In the genomic region with DNA sequence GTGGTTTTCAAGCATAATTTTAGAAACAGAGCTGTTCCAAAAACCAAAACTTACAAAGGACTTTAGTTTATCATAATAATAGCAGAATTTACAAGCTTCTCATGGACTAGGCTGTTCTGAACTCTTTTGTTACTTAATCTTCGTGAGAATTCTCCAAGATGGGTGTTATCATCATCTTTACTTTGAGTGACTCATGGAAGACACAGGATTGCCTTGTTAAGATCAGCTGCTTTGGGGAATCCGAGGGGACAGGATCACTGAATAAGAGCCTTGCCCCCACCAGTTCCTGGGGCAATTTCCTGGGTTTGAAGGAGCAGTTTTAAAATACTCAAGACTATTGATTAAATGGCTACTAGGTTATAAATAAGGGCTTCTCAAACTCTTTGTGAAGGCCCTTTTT, we compare ENCODE assay signal across 26 cellular contexts.
"Had no signal": no experiment of that assay in that cellular context is flagged by ENCODE, and none has a peak within 500 bp of the region (broad histone marks: within the 10 kb centered on the region; RNA-seq: fewer than 3 reads in every experiment).

No MANE protein-coding gene starts in this region.

- H3K27me3 ChIP-seq: ascending aorta, breast epithelium, cardiac muscle cell, colonic mucosa, foreskin keratinocyte had no signal

- H3K9me3 ChIP-seq: ascending aorta, breast epithelium, colonic mucosa had no signal

- ATAC-seq: activated CD4-positive, alpha-beta T cell treated with anti-CD3 and anti-CD28 coated beads for 36 hours; activated naive CD4-positive, alpha-beta T cell treated with anti-CD3 and anti-CD28 coated beads, Interleukin-2, amount 50 U/mL, for 72 hours; activated T-cell treated with anti-CD3 and anti-CD28 coated beads, Interleukin-2, amount 50 U/mL, for 72 hours; esophagus mucosa; foreskin keratinocyte had no signal

- H3K36me3 ChIP-seq: ascending aorta, breast epithelium, cardiac muscle cell, colonic mucosa had no signal

- H3K4me1 ChIP-seq: breast epithelium, colonic mucosa, foreskin keratinocyte had no signal

- DNase-seq: activated CD4-positive, alpha-beta memory T cell treated with anti-CD3 and anti-CD28 coated beads, Interleukin-2, amount 10 ng/mL, durations not matched to agents 7 days and 5 days; activated CD4-positive, alpha-beta T cell treated with anti-CD3 and anti-CD28 coated beads for 36 hours; activated CD4-positive, alpha-beta T cell treated with anti-CD3 and anti-CD28 coated beads, Interleukin-2, amount 10 ng/mL, durations not matched to agents 24 days and 14 days; activated CD4-positive, alpha-beta T cell treated with anti-CD3 and anti-CD28 coated beads, Interleukin-2, amount 50 U/mL, for 4 hours; activated CD4-positive, CD25-positive, alpha-beta regulatory T cell; activated CD4-positive, CD25-positive, alpha-beta regulatory T cell treated with anti-CD3 and anti-CD28 coated beads, Interleukin-2, amount 50 U/mL, for 72 hours; activated CD8-positive, alpha-beta memory T cell treated with anti-CD3 and anti-CD28 coated beads, Interleukin-2, amount 50 U/mL, for 48 hours; activated gamma-delta T cell; activated naive CD4-positive, alpha-beta T cell; activated naive CD4-positive, alpha-beta T cell treated with anti-CD3 and anti-CD28 coated beads, Interleukin-2, amount 10 ng/mL, durations not matched to agents 7 days and 5 days; activated naive CD8-positive, alpha-beta T cell treated with anti-CD3 and anti-CD28 coated beads, Interleukin-2, amount 10 ng/mL, durations not matched to agents 7 days and 5 days; activated T-cell treated with anti-CD3 and anti-CD28 coated beads for 4 hours; activated T-cell treated with anti-CD3 and anti-CD28 coated beads, Interleukin-2, amount 50 U/mL, for 24 hours; activated T-cell treated with anti-CD3 and anti-CD28 coated beads, Interleukin-2, amount 50 U/mL, for 72 hours; central memory CD4-positive, alpha-beta T cell; cerebellar nuclear complex; colonic mucosa; effector CD8-positive, alpha-beta T cell; foreskin keratinocyte; head of caudate nucleus; T-helper 2 cell had no signal

- H3K27ac ChIP-seq: ascending aorta, breast epithelium, cardiac muscle cell, colonic mucosa, foreskin keratinocyte had no signal

- H3K4me3 ChIP-seq: ascending aorta, breast epithelium, cardiac muscle cell, colonic mucosa had no signal
